In genomic region chr17:17739388-17740066, GRCh38 we compare ENCODE assay signal across 1 cellular context.
TF ChIP-seq lines count a peak whose summit lies in the region.

No MANE protein-coding gene starts in this region.

TF ChIP-seq in HepG2, 621 proteins besides CTCF, POLR2A, EP300 and RAD21 (continued from another document):
- peak; percentile 49; the same call in 1 of the 2 replicates for TF ChIP-seq NR2F6 (IDR thresholded peaks at IDR 0.05)
- TF ChIP-seq NR2F6 (CRISPR knock-in tag; IDR thresholded peaks at IDR 0.05), result peak; percentile 66
- no peak for TF ChIP-seq JUN (CRISPR knock-in tag; IDR thresholded peaks at IDR 0.05)
- peak; percentile 58; the same call in 1 of the 2 replicates for TF ChIP-seq PATZ1 (CRISPR knock-in tag; IDR thresholded peaks at IDR 0.05)
- TF ChIP-seq HNF4A (CRISPR knock-in tag; IDR thresholded peaks at IDR 0.05), result no peak
- TF ChIP-seq RARA (CRISPR knock-in tag; IDR thresholded peaks at IDR 0.05), result peak; percentile 17; the same call in 1 of the 2 replicates
- TF ChIP-seq ARID5B (CRISPR knock-in tag; IDR thresholded peaks at IDR 0.05), result peak; percentile 20; the same call in 1 of the 2 replicates
- TF ChIP-seq ZBTB7A (CRISPR knock-in tag; IDR thresholded peaks at IDR 0.05), result no peak
- TF ChIP-seq NR2F1 (CRISPR knock-in tag; IDR thresholded peaks at IDR 0.05), result 0 out of 4 replicates have a peak, but pooled peaks of 1 of the 2 experiments have one; percentile 30
- TF ChIP-seq ESRRA (CRISPR knock-in tag; IDR thresholded peaks at IDR 0.05; ENCODE audit: low read depth), result peak; percentile 88; the same call in 1 of the 2 replicates
- TF ChIP-seq ZNF543 (CRISPR knock-in tag; IDR thresholded peaks at IDR 0.05), result no peak
- no peak for TF ChIP-seq ZFP36L1 (CRISPR knock-in tag; IDR thresholded peaks at IDR 0.05)
- TF ChIP-seq ZNF281 (CRISPR knock-in tag; IDR thresholded peaks at IDR 0.05; ENCODE audit: borderline replicate concordance), result peak; percentile 79; the same call in 1 of the 2 replicates
- no peak for TF ChIP-seq ZNF343 (CRISPR knock-in tag; IDR thresholded peaks at IDR 0.05)
- TF ChIP-seq MTF2 (CRISPR knock-in tag; IDR thresholded peaks at IDR 0.05; ENCODE audit: borderline replicate concordance), result no peak
- TF ChIP-seq KLF15 (CRISPR knock-in tag; IDR thresholded peaks at IDR 0.05; ENCODE audit: borderline replicate concordance), result no peak
- no peak for TF ChIP-seq ZNF337 (CRISPR knock-in tag; IDR thresholded peaks at IDR 0.05; ENCODE audit: borderline replicate concordance, low read depth)
- TF ChIP-seq HOXA3 (CRISPR knock-in tag; IDR thresholded peaks at IDR 0.05), result 0 out of 2 replicates have a peak, but pooled peaks have one; percentile 13
- peak; percentile 98 for TF ChIP-seq ZBTB33 (CRISPR knock-in tag; IDR thresholded peaks at IDR 0.05)
- no peak for TF ChIP-seq ZNF574 (CRISPR knock-in tag; IDR thresholded peaks at IDR 0.05)
- TF ChIP-seq ZNF496 (CRISPR knock-in tag; IDR thresholded peaks at IDR 0.05; ENCODE audit: insufficient replicate concordance), result no peak
- TF ChIP-seq ZSCAN5A (CRISPR knock-in tag; IDR thresholded peaks at IDR 0.05; ENCODE audit: borderline replicate concordance), result no peak
- TF ChIP-seq ZFP90 (CRISPR knock-in tag; IDR thresholded peaks at IDR 0.05; ENCODE audit: borderline replicate concordance), result no peak
- peak; percentile 44; the same call in 1 of the 2 replicates for TF ChIP-seq ZBTB38 (CRISPR knock-in tag; IDR thresholded peaks at IDR 0.05)
- no peak for TF ChIP-seq RARG (CRISPR knock-in tag; IDR thresholded peaks at IDR 0.05; ENCODE audit: low read depth)
- no peak for TF ChIP-seq NR1H2 (CRISPR knock-in tag; IDR thresholded peaks at IDR 0.05; ENCODE audit: borderline replicate concordance, low read depth)
- no peak for TF ChIP-seq KDM1A (CRISPR knock-in tag; IDR thresholded peaks at IDR 0.05)
- no peak for TF ChIP-seq HIVEP1 (CRISPR knock-in tag; IDR thresholded peaks at IDR 0.05)
- no peak for TF ChIP-seq SKI (IDR thresholded peaks at IDR 0.05; ENCODE audit: partially characterized antibody)
- TF ChIP-seq GATAD2A (CRISPR knock-in tag; IDR thresholded peaks at IDR 0.05), result 0 out of 2 replicates have a peak, but pooled peaks have one; percentile 25
- no peak for TF ChIP-seq RAD51 (IDR thresholded peaks at IDR 0.05; ENCODE audit: borderline replicate concordance)
- no peak for TF ChIP-seq SRSF4 (IDR thresholded peaks at IDR 0.05; ENCODE audit: low read depth, low read length, poor library complexity, severe bottlenecking)
- peak; percentile 43; the same call in 1 of the 2 replicates for TF ChIP-seq RXRA (CRISPR knock-in tag; IDR thresholded peaks at IDR 0.05)
- TF ChIP-seq ZNF768 (CRISPR knock-in tag; IDR thresholded peaks at IDR 0.05), result 0 out of 2 replicates have a peak, but pooled peaks have one; percentile 10
- no peak for TF ChIP-seq SNRNP70 (IDR thresholded peaks at IDR 0.05; ENCODE audit: low read depth, low read length)
- TF ChIP-seq ZBTB42 (CRISPR knock-in tag; IDR thresholded peaks at IDR 0.05), result no peak
